8 cellular contexts compared by ENCODE assay signal in genomic region chr3:66393486-66394260, GRCh38.
DNase-seq lines count a peak whose midpoint lies in the region; ATAC-seq and TF ChIP-seq lines count a peak whose summit lies in the region.

No MANE protein-coding gene starts in this region.

- H3K4me1 ChIP-seq in H9 (ENCODE audit: insufficient read depth, low read length) (no peaks in the 10 kb centered on the region), SJCRH30 (peaks cover 13% of the 10 kb centered on the region)

- H3K36me3 Mint-ChIP-seq in H9 (ENCODE audit: insufficient read depth in 1 of 3, low read depth in 3 of 3) = peaks cover 63 to 90% (median 89%) of the 10 kb centered on the region in 3 experiments
- H3K36me3 Mint-ChIP-seq in brain = peaks cover 100% of the 10 kb centered on the region
- peaks cover 11% of the 10 kb centered on the region for H3K36me3 Mint-ChIP-seq in Calu3 (ENCODE audit: insufficient read depth, unreplicated experiment)

- H3K79me1 ChIP-seq in H9 (ENCODE audit: insufficient read depth, low read depth, low read length, poor library complexity, severe bottlenecking) = no peaks in the 10 kb centered on the region

- no peak overlapping the region for H2AFZ ChIP-seq in H9 (ENCODE audit: low read length)

- H3K27me3 Mint-ChIP-seq in H9 (ENCODE audit: low read depth) = no peaks in the 10 kb centered on the region
- no peaks in the 10 kb centered on the region for H3K27me3 Mint-ChIP-seq in brain
- no peaks in the 10 kb centered on the region for H3K27me3 Mint-ChIP-seq in Calu3 (ENCODE audit: unreplicated experiment)

- peak overlapping the region in 2 of 3 experiments; percentile 71 to 72; a peak in 3 of 7 replicates for H3K27ac Mint-ChIP-seq in H9
- peak overlapping the region in 4 of 5 experiments; percentile 67 to 85 (median 72) for H3K27ac Mint-ChIP-seq in brain
- no peak overlapping the region for H3K27ac Mint-ChIP-seq in Calu3 (ENCODE audit: unreplicated experiment)

- H2BK15ac ChIP-seq in H9 (ENCODE audit: low read depth, low read length) = no peak overlapping the region

- no peak overlapping the region for H2BK12ac ChIP-seq in H9 (ENCODE audit: insufficient read length, low read depth, low read length)

- H4K20me1 ChIP-seq in H9 (ENCODE audit: control insufficient read depth, insufficient read depth, insufficient read length) = no peaks in the 10 kb centered on the region

- H3K36me3 ChIP-seq in SJCRH30 = no peaks in the 10 kb centered on the region

- H3K56ac ChIP-seq in H9 (ENCODE audit: insufficient read length, low read depth, low read length) = no peak overlapping the region

- H3K27me3 ChIP-seq in H9 (ENCODE audit: insufficient read depth, low read length) = no peaks in the 10 kb centered on the region
- no peaks in the 10 kb centered on the region for H3K27me3 ChIP-seq in SJCRH30

- H3K4me3 ChIP-seq in GM12865 (ENCODE audit: low read depth, low read length) (no peak overlapping the region), SJCRH30 (no peak overlapping the region)

- H3K4me2 ChIP-seq in H9 (ENCODE audit: insufficient read depth, insufficient read length, low read length) = no peak overlapping the region

- no peaks in the 10 kb centered on the region; a peak in 1 of 5 replicates for H3K9me3 Mint-ChIP-seq in H9
- peaks cover 0 to 6% (median 2%) of the 10 kb centered on the region in 5 experiments for H3K9me3 Mint-ChIP-seq in brain
- H3K9me3 Mint-ChIP-seq in Calu3 (ENCODE audit: low read depth, unreplicated experiment) = no peaks in the 10 kb centered on the region

- no peak overlapping the region for H2AK5ac ChIP-seq in H9 (ENCODE audit: insufficient read length, low read length)

- H2BK5ac ChIP-seq in H9 (ENCODE audit: insufficient read length, low read length) = no peak overlapping the region

- H3K4me3 Mint-ChIP-seq in H9 = no peak overlapping the region
- H3K4me3 Mint-ChIP-seq in brain = peak overlapping the region in 1 of 5 experiments; percentile 6
- no peak overlapping the region for H3K4me3 Mint-ChIP-seq in Calu3 (ENCODE audit: low read depth, unreplicated experiment)

- no peak overlapping the region for H3K23ac ChIP-seq in H9 (ENCODE audit: insufficient read length, low read depth, low read length)

- H2BK20ac ChIP-seq in H9 (ENCODE audit: low read depth, low read length, poor library complexity, severe bottlenecking) = no peak overlapping the region

- BruUV-seq in Calu3 (replicated peaks; lab: Mats Ljungman, UMichigan) = no TSS peak

- no peak overlapping the region for H4K91ac ChIP-seq in H9 (ENCODE audit: insufficient read length, low read depth, low read length)

- peak; percentile 43 for ATAC-seq in sciatic nerve

- intact Hi-C loops in sciatic nerve (cut with DNase I) (no loop called here), Calu3 (cut with micrococcal nuclease; ENCODE audit: unreplicated experiment) (no loop called here)

- CTCF ChIA-PET in Calu3 (lab: Charles Lee) = no interaction called here

- no peaks in the 10 kb centered on the region for H3K23me2 ChIP-seq in H9 (ENCODE audit: insufficient read length, low read depth, low read length, poor library complexity, severe bottlenecking)

- H3K27ac ChIP-seq in H9 (ENCODE audit: insufficient read length, low read depth, low read length) (no peak overlapping the region), SJCRH30 (peak overlapping the region; percentile 10)

- TF ChIP-seq CTCF in GM12865 (IDR thresholded peaks at IDR 0.05; ENCODE audit: insufficient read depth, low read depth, low read length, missing control alignments) = no peak
- TF ChIP-seq CTCF in H9 (conservative IDR thresholded peaks at IDR 0.05) = no peak
- TF ChIP-seq CTCF in brain (conservative IDR thresholded peaks at IDR 0.05) = no peak
- no peak for TF ChIP-seq CTCF in Calu3 (IDR thresholded peaks at IDR 0.05; ENCODE audit: unreplicated experiment)

- no peak overlapping the region for H3K14ac ChIP-seq in H9 (ENCODE audit: insufficient read depth, low read length)

- DNase-seq in GM12865 (ENCODE audit: low read depth) (peak; percentile 81), H9 (no peak), SJCRH30 (no peak), sciatic nerve (ENCODE audit: low spot score) (peak; percentile 41), NCI-H510A treated with DMSO at 0.1 percent for 48 hours (lab: John Stamatoyannopoulos, UW) (no peak), Calu3 (no peak), pons (ENCODE audit: low spot score) (no peak)

- no CpG with 5 or more reads among the region's 15 CpGs for WGBS in H9 (ENCODE audit: extremely low coverage, insufficient read length, low lambda C conversion rate)

- H3K9me3 ChIP-seq in H9 (ENCODE audit: control insufficient read depth, low read depth, low read length) (no peaks in the 10 kb centered on the region), SJCRH30 (replicated peaks) (no peaks in the 10 kb centered on the region)

- H4K8ac ChIP-seq in H9 (replicated peaks; ENCODE audit: insufficient read length, low read depth, low read length) = no peak overlapping the region

- no peak overlapping the region for H3T11ph ChIP-seq in H9 (ENCODE audit: low read length)

- no peak overlapping the region for H3K4ac ChIP-seq in H9 (ENCODE audit: low read depth, low read length)

- H3K18ac ChIP-seq in H9 (ENCODE audit: insufficient read length, low read depth, low read length) = no peak overlapping the region

- peaks cover 1 to 7% of the 10 kb centered on the region in 2 experiments; a peak in 1 of 4 replicates for H3K4me1 Mint-ChIP-seq in H9
- H3K4me1 Mint-ChIP-seq in brain = peaks cover 54% of the 10 kb centered on the region
- H3K4me1 Mint-ChIP-seq in Calu3 (ENCODE audit: low read depth, unreplicated experiment) = no peaks in the 10 kb centered on the region

- no peak overlapping the region for H2BK120ac ChIP-seq in H9 (ENCODE audit: low read depth, low read length, poor library complexity, severe bottlenecking)

- no peak overlapping the region for H3K9ac ChIP-seq in H9 (ENCODE audit: extremely low read depth, insufficient read length, low read length)

- no peak overlapping the region for H4K5ac ChIP-seq in H9 (ENCODE audit: insufficient read length, low read depth, low read length)

- H3K79me2 ChIP-seq in H9 (ENCODE audit: insufficient read depth, low read length) = no peaks in the 10 kb centered on the region

Comparison
In these comparisons a context has a peak if more than half of its experiments do, and no peak if none do; other contexts are left out.
1. DNase-seq: peak in GM12865 (single experiment) and sciatic nerve (single experiment); none in H9 (single experiment), SJCRH30 (0 of 2), NCI-H510A treated with DMSO at 0.1 percent for 48 hours (single experiment), Calu3 (single experiment) and pons (single experiment).